7 cellular contexts compared by ENCODE assay signal in genomic region chr11:61619827-61620226, GRCh38.
"Had no signal": no experiment of that assay in that cellular context is flagged by ENCODE, and none has a peak within 500 bp of the region (broad histone marks: within the 10 kb centered on the region; RNA-seq: fewer than 3 reads in every experiment).

No MANE protein-coding gene starts in this region.

- ATAC-seq: HCT116 had no signal

- H3K4me1 ChIP-seq: HAP-1 had no signal

- H3K4me3 Mint-ChIP-seq: GM23338, HFFc6 had no signal

- H3K36me3 ChIP-seq: HAP-1 had no signal

- H3K9me3 ChIP-seq: HAP-1 had no signal

- H3K27ac Mint-ChIP-seq: GM23338, HFFc6 had no signal

- FAIRE-seq: HTR-8/SVneo had no signal

- H3K4me2 ChIP-seq: GM23338 had no signal

- H3K4me3 ChIP-seq: GM23338, HAP-1 had no signal

- H3K9me3 Mint-ChIP-seq: GM23338, HFFc6 had no signal

- DNase-seq: HFFc6, IMR-90, KBM-7 had no signal
